10 cellular contexts compared by ENCODE assay signal in the genomic region with DNA sequence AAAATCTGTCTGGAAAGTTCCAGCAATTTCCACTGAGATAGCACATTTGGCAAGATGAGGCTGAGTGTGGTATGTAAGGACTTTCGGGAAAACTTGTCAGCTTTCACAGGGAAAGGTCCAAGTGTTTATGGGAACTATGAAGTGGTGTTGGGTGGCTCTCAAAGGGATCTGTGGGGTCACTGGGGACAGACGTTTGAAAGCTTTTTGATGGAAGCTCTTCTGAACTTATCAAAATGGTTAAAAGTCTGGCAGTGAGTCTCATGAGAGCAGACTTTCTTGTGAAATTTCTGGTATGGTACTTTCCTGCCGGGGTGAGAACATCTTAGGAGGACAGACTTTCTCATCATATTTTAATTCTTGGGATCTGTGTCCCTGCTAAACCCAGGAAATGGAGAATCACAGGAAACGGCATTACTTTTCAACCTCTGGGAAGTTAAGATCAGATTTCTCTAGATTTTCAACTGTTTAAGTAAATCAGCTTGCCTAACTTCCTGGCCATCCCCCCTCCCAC.
DNase-seq lines count a peak whose midpoint lies in the region; ATAC-seq and TF ChIP-seq lines count a peak whose summit lies in the region.
"Had no signal": no experiment of that assay in that cellular context is flagged by ENCODE, and none has a peak within 500 bp of the region (broad histone marks: within the 10 kb centered on the region; RNA-seq: fewer than 3 reads in every experiment).

No MANE protein-coding gene starts in this region.

- 13 to 17% methylated on average over 4 of the region's 4 CpGs for WGBS in GM23248 (ENCODE audit: low coverage in 1 of 2, low lambda C conversion rate in 2 of 2, missing lambda C conversion rate in 2 of 2), 2 experiments
- 50% methylated on average over 4 of the region's 4 CpGs for WGBS in esophagus muscularis mucosa
- 48 to 70% methylated on average over 4 of the region's 4 CpGs for WGBS in lung, 2 donors

- peak; percentile 33 for ATAC-seq in lung (ENCODE audit: insufficient read depth, low FRiP score)
- ATAC-seq in HG03039 (IDR thresholded peaks at IDR 0.05; ENCODE audit: unreplicated experiment), result no peak
- no peak for ATAC-seq in HG03520 (IDR thresholded peaks at IDR 0.05; ENCODE audit: unreplicated experiment)
- ATAC-seq: activated naive CD8-positive, alpha-beta T cell treated with anti-CD3 and anti-CD28 coated beads, Interleukin-2, amount 50 U/mL, for 24 hours had no signal

- H3K9me2 ChIP-seq in GM23248 (ENCODE audit: insufficient read depth) (no peaks in the 10 kb centered on the region), Karpas-422 (replicated peaks; ENCODE audit: insufficient read depth, low read length) (no peaks in the 10 kb centered on the region)

- peak; percentile 44 for DNase-seq in GM23248
- no peak for DNase-seq in esophagus muscularis mucosa (ENCODE audit: extremely low spot score)
- DNase-seq in lung (ENCODE audit: low spot score), result no peak
- no peak for DNase-seq in T-helper 1 cell
- DNase-seq in Karpas-422, result no peak
- DNase-seq: activated naive CD8-positive, alpha-beta T cell treated with anti-CD3 and anti-CD28 coated beads, Interleukin-2, amount 50 U/mL, for 24 hours; DND-41 had no signal

- H3K4me1 ChIP-seq in GM23248 (ENCODE audit: insufficient read depth) (peaks cover 23% of the 10 kb centered on the region), esophagus muscularis mucosa (peaks cover 5 to 13% (median 6%) of the 10 kb centered on the region in 4 donors), lung (ENCODE audit: control insufficient read depth in 2 of 2, insufficient read depth in 2 of 2, low read length in 2 of 2) (no peaks in the 10 kb centered on the region), Karpas-422 (ENCODE audit: low read length) (no peaks in the 10 kb centered on the region)

- no peaks in the 10 kb centered on the region for H3K79me2 ChIP-seq in GM23248 (ENCODE audit: insufficient read depth)
- H3K79me2 ChIP-seq in Karpas-422 (ENCODE audit: low read length), result no peaks in the 10 kb centered on the region

- H3K9me3 ChIP-seq in GM23248 (ENCODE audit: low read depth) (no peaks in the 10 kb centered on the region), esophagus muscularis mucosa (no peaks in the 10 kb centered on the region), lung (ENCODE audit: control insufficient read depth in 2 of 2, insufficient read depth in 1 of 2, low read length in 1 of 2) (no peaks in the 10 kb centered on the region), Karpas-422 (ENCODE audit: low read length) (no peaks in the 10 kb centered on the region)

- H3K27me3 ChIP-seq in GM23248 (replicated peaks; ENCODE audit: insufficient read depth), result no peaks in the 10 kb centered on the region
- H3K27me3 ChIP-seq in esophagus muscularis mucosa, result no peaks in the 10 kb centered on the region
- no peaks in the 10 kb centered on the region for H3K27me3 ChIP-seq in lung (ENCODE audit: control insufficient read depth, insufficient read depth)
- H3K27me3 ChIP-seq in Karpas-422 (ENCODE audit: low read length), result no peaks in the 10 kb centered on the region

- peak overlapping the region; percentile 3; the same call in 1 of the 2 replicates for H3K27ac ChIP-seq in GM23248
- H3K27ac ChIP-seq in esophagus muscularis mucosa (replicated peaks in 1 of 4), result peak overlapping the region; percentile 59 to 77 (median 66)
- H3K27ac ChIP-seq in lung (ENCODE audit: low read depth in 1 of 2, low read length in 1 of 2), result peak overlapping the region; percentile 3 to 40
- peak overlapping the region in 19 of 21 experiments; percentile 11 to 88 (median 70) for H3K27ac ChIP-seq in skin epidermis
- H3K27ac ChIP-seq in Karpas-422 (ENCODE audit: low read length), result no peak overlapping the region

- H2AFZ ChIP-seq in GM23248 (peak overlapping the region; percentile 76), Karpas-422 (ENCODE audit: low read length) (no peak overlapping the region)

- H3K4me2 ChIP-seq in GM23248 (ENCODE audit: unreplicated experiment) (peak overlapping the region; percentile 25), Karpas-422 (ENCODE audit: low read depth, low read length, poor library complexity, severe bottlenecking) (no peak overlapping the region)

- H3K4me3 ChIP-seq in GM23248 (no peak overlapping the region), esophagus muscularis mucosa (no peak overlapping the region), lung (no peak overlapping the region), skin epidermis (no peak overlapping the region), Karpas-422 (ENCODE audit: low read length) (no peak overlapping the region)

- H3K36me3 ChIP-seq in GM23248 (ENCODE audit: low read depth) (no peaks in the 10 kb centered on the region), esophagus muscularis mucosa (no peaks in the 10 kb centered on the region), lung (ENCODE audit: control insufficient read depth in 2 of 2, insufficient read depth in 2 of 2, low read length in 2 of 2) (no peaks in the 10 kb centered on the region), Karpas-422 (ENCODE audit: insufficient read depth, low read length) (no peaks in the 10 kb centered on the region)

- in situ Hi-C loops in GM23248 (cut with MboI), result no loop called here

- H4K20me1 ChIP-seq in GM23248 (ENCODE audit: insufficient read depth), result no peaks in the 10 kb centered on the region
- H4K20me1 ChIP-seq in Karpas-422 (ENCODE audit: insufficient read depth, low read depth, low read length), result no peaks in the 10 kb centered on the region

- H3K9ac ChIP-seq in GM23248, result peak overlapping the region; percentile 6; the same call in 1 of the 2 replicates
- H3K9ac ChIP-seq in Karpas-422 (ENCODE audit: low read length), result no peak overlapping the region

- no peaks in the 10 kb centered on the region for H3F3A ChIP-seq in GM23248 (ENCODE audit: insufficient read depth)

- TF ChIP-seq CTCF in esophagus muscularis mucosa (IDR thresholded peaks at IDR 0.05) (no peak), lung (IDR thresholded peaks at IDR 0.05; ENCODE audit: control extremely low read depth, extremely low read depth) (no peak)

- intact Hi-C loops in esophagus muscularis mucosa (cut with DNase I), result no loop called here

- TF ChIP-seq POLR2A in esophagus muscularis mucosa (IDR thresholded peaks at IDR 0.05; ENCODE audit: low read depth), result no peak

- TF ChIP-seq EP300 in esophagus muscularis mucosa (IDR thresholded peaks at IDR 0.05), result peak; percentile 17
